ENCODE assay signal across 16 cellular contexts in genomic region chr9:121538221-121538620, GRCh38. TPM values are rescaled to one million over a fixed set of nuclear protein-coding genes. Genes with fewer than 3 reads are reported as not detected.
DNase-seq lines count a peak whose midpoint lies in the region; ATAC-seq and TF ChIP-seq lines count a peak whose summit lies in the region.
"Had no signal": no experiment of that assay in that cellular context is flagged by ENCODE, and none has a peak within 500 bp of the region (broad histone marks: within the 10 kb centered on the region; RNA-seq: fewer than 3 reads in every experiment).

No MANE protein-coding gene starts in this region.

- TF ChIP-seq CTCF in C4-2B (conservative IDR thresholded peaks at IDR 0.05) (no peak), VCaP (conservative IDR thresholded peaks at IDR 0.05) (peak; percentile 59), left ventricle myocardium inferior (IDR thresholded peaks at IDR 0.05; ENCODE audit: borderline replicate concordance) (peak; percentile 55), ascending aorta (IDR thresholded peaks at IDR 0.05) (peak in 1 of 3 experiments; percentile 20)

- H3K79me2 ChIP-seq in Karpas-422 (ENCODE audit: low read length) = no peaks in the 10 kb centered on the region

- ATAC-seq in activated CD8-positive, alpha-beta memory T cell treated with anti-CD3 and anti-CD28 coated beads, Interleukin-2, amount 10 ng/mL, durations not matched to agents 7 days and 5 days = no peak
- ATAC-seq: activated naive CD8-positive, alpha-beta T cell treated with anti-CD3 and anti-CD28 coated beads, Interleukin-2, amount 50 U/mL, for 24 hours had no signal

- H3K27me3 ChIP-seq in Karpas-422 (ENCODE audit: low read length) (no peaks in the 10 kb centered on the region), left ventricle myocardium inferior (ENCODE audit: low read depth) (no peaks in the 10 kb centered on the region), ascending aorta (no peaks in the 10 kb centered on the region)
- H3K27me3 ChIP-seq: BLaER1, stomach had no signal

- H2AFZ ChIP-seq in Karpas-422 (ENCODE audit: low read length) = no peak overlapping the region

- no peaks in the 10 kb centered on the region for H3K4me1 ChIP-seq in Karpas-422 (ENCODE audit: low read length)
- H3K4me1 ChIP-seq in left ventricle myocardium inferior = peaks cover 21% of the 10 kb centered on the region
- peaks cover 0 to 7% of the 10 kb centered on the region in 2 donors for H3K4me1 ChIP-seq in ascending aorta
- H3K4me1 ChIP-seq: BLaER1 had no signal

- intact Hi-C loops in left ventricle myocardium inferior (cut with micrococcal nuclease) (no loop called here), ascending aorta (cut with DNase I) (loop anchor here (5.0 kb wide), 2 partner anchors 41 to 76 kb away; partner anchors contain the start of gene GGTA1)

- no peak overlapping the region for H3K4me3 Mint-ChIP-seq in activated CD8-positive, alpha-beta memory T cell treated with anti-CD3 and anti-CD28 coated beads, Interleukin-2, amount 10 ng/mL, durations not matched to agents 7 days and 5 days
- H3K4me3 Mint-ChIP-seq: activated naive CD8-positive, alpha-beta T cell treated with anti-CD3 and anti-CD28 coated beads, Interleukin-2, amount 50 U/mL, for 24 hours; naive B cell had no signal

- DNase-seq in Karpas-422 = peak; percentile 57
- no peak for DNase-seq in left ventricle myocardium inferior
- DNase-seq in NCI-H1694 (lab: John Stamatoyannopoulos, UW) = no peak
- no peak for DNase-seq in amniotic stem cell (lab: John Stamatoyannopoulos, UW)
- DNase-seq in activated CD8-positive, alpha-beta memory T cell treated with anti-CD3 and anti-CD28 coated beads, Interleukin-2, amount 10 ng/mL, durations not matched to agents 7 days and 5 days = no peak
- no peak for DNase-seq in ascending aorta (ENCODE audit: low spot score in 2 of 2)
- DNase-seq: activated naive CD8-positive, alpha-beta T cell treated with anti-CD3 and anti-CD28 coated beads, Interleukin-2, amount 50 U/mL, for 24 hours; EL; naive B cell; NCI-H1694 treated with DMSO at 0.1 percent for 48 hours; stomach had no signal

- no peak overlapping the region for H3K4me2 ChIP-seq in Karpas-422 (ENCODE audit: low read depth, low read length, poor library complexity, severe bottlenecking)
- H3K4me2 ChIP-seq: BLaER1 had no signal

- H3K9me2 ChIP-seq in Karpas-422 (replicated peaks; ENCODE audit: insufficient read depth, low read length) = no peaks in the 10 kb centered on the region

- H4K20me1 ChIP-seq in Karpas-422 (ENCODE audit: insufficient read depth, low read depth, low read length) = no peaks in the 10 kb centered on the region
- H4K20me1 ChIP-seq: BLaER1 had no signal

- H3K4me3 ChIP-seq in Karpas-422 (ENCODE audit: low read length) (no peak overlapping the region), left ventricle myocardium inferior (no peak overlapping the region), ascending aorta (no peak overlapping the region)
- H3K4me3 ChIP-seq: BLaER1, coronary artery, stomach had no signal

- no peak overlapping the region for H3K9ac ChIP-seq in Karpas-422 (ENCODE audit: low read length)
- H3K9ac ChIP-seq: BLaER1 had no signal

- no peaks in the 10 kb centered on the region for H3K36me3 ChIP-seq in Karpas-422 (ENCODE audit: insufficient read depth, low read length)
- no peaks in the 10 kb centered on the region for H3K36me3 ChIP-seq in left ventricle myocardium inferior
- no peaks in the 10 kb centered on the region for H3K36me3 ChIP-seq in ascending aorta
- H3K36me3 ChIP-seq: BLaER1, stomach had no signal

- CTCF ChIA-PET in activated CD8-positive, alpha-beta memory T cell treated with anti-CD3 and anti-CD28 coated beads, Interleukin-2, amount 10 ng/mL, durations not matched to agents 7 days and 5 days (lab: Charles Lee) = interaction anchor here (0.7 to 2.3 kb wide), 2 partner anchors 12 to 92 kb away, joined by 3 to 8 read pairs; no protein-coding TSS in a partner anchor

- H3K27ac ChIP-seq in C4-2B (peak overlapping the region; percentile 43), Karpas-422 (ENCODE audit: low read length) (no peak overlapping the region), VCaP (no peak overlapping the region), left ventricle myocardium inferior (replicated peaks) (no peak overlapping the region), ascending aorta (no peak overlapping the region)
- H3K27ac ChIP-seq: BLaER1, stomach had no signal

- peaks cover 9% of the 10 kb centered on the region for H3K27me3 Mint-ChIP-seq in activated CD8-positive, alpha-beta memory T cell treated with anti-CD3 and anti-CD28 coated beads, Interleukin-2, amount 10 ng/mL, durations not matched to agents 7 days and 5 days

- no peak overlapping the region for H3K27ac Mint-ChIP-seq in activated CD8-positive, alpha-beta memory T cell treated with anti-CD3 and anti-CD28 coated beads, Interleukin-2, amount 10 ng/mL, durations not matched to agents 7 days and 5 days
- H3K27ac Mint-ChIP-seq: activated naive CD8-positive, alpha-beta T cell treated with anti-CD3 and anti-CD28 coated beads, Interleukin-2, amount 50 U/mL, for 24 hours had no signal

- H3K9me3 ChIP-seq in Karpas-422 (ENCODE audit: low read length) = no peaks in the 10 kb centered on the region
- no peaks in the 10 kb centered on the region for H3K9me3 ChIP-seq in left ventricle myocardium inferior (replicated peaks)
- no peaks in the 10 kb centered on the region for H3K9me3 ChIP-seq in ascending aorta
- H3K9me3 ChIP-seq: BLaER1, stomach had no signal

- no peaks in the 10 kb centered on the region for H3K36me3 Mint-ChIP-seq in activated CD8-positive, alpha-beta memory T cell treated with anti-CD3 and anti-CD28 coated beads, Interleukin-2, amount 10 ng/mL, durations not matched to agents 7 days and 5 days
- H3K36me3 Mint-ChIP-seq: naive B cell had no signal

- H3K4me1 Mint-ChIP-seq in activated CD8-positive, alpha-beta memory T cell treated with anti-CD3 and anti-CD28 coated beads, Interleukin-2, amount 10 ng/mL, durations not matched to agents 7 days and 5 days = no peaks in the 10 kb centered on the region
- H3K4me1 Mint-ChIP-seq: activated naive CD8-positive, alpha-beta T cell treated with anti-CD3 and anti-CD28 coated beads, Interleukin-2, amount 50 U/mL, for 24 hours had no signal

- H3K9me3 Mint-ChIP-seq in activated CD8-positive, alpha-beta memory T cell treated with anti-CD3 and anti-CD28 coated beads, Interleukin-2, amount 10 ng/mL, durations not matched to agents 7 days and 5 days (ENCODE audit: low read depth) = no peaks in the 10 kb centered on the region
- H3K9me3 Mint-ChIP-seq: activated naive CD8-positive, alpha-beta T cell treated with anti-CD3 and anti-CD28 coated beads, Interleukin-2, amount 50 U/mL, for 24 hours; naive B cell had no signal

RNA-seq across cellular contexts. Expression of gene GGTA1, which starts 38.6 kb away (rescaled TPM):
- total RNA-seq in Karpas-422 (2014; rRNA removed; shearing (Covaris generic); ENCODE audit: low replicate concordance) = not detected in 2 replicates
- total RNA-seq in left ventricle myocardium inferior = 34.1 TPM
- total RNA-seq in activated CD8-positive, alpha-beta memory T cell treated with anti-CD3 and anti-CD28 coated beads, Interleukin-2, amount 10 ng/mL, durations not matched to agents 7 days and 5 days = 1 to 10 TPM in 1 of 2 experiments, not detected in 1; 1.6 TPM
- total RNA-seq in ascending aorta = 2.6 TPM
- total RNA-seq: RPMI7951 had no signal
